Comparison of ENCODE assay signal across 7 cellular contexts in genomic region chr1:235783148-235783776, GRCh38.
DNase-seq lines count a peak whose midpoint lies in the region; ATAC-seq and TF ChIP-seq lines count a peak whose summit lies in the region.

No MANE protein-coding gene starts in this region.

- ATAC-seq in lower lobe of right lung (no peak), GM18907 (IDR thresholded peaks at IDR 0.05; ENCODE audit: unreplicated experiment) (no peak)

- no peak overlapping the region for H3K27ac ChIP-seq in ascending aorta
- no peak overlapping the region for H3K27ac ChIP-seq in lower lobe of right lung

- peaks cover 11 to 36% of the 10 kb centered on the region in 2 donors for H3K36me3 ChIP-seq in ascending aorta
- peaks cover 46% of the 10 kb centered on the region for H3K36me3 ChIP-seq in lower lobe of right lung

- no peaks in the 10 kb centered on the region for H3K9me3 ChIP-seq in ascending aorta
- no peaks in the 10 kb centered on the region for H3K9me3 ChIP-seq in lower lobe of right lung

- H3K27me3 ChIP-seq in ascending aorta (no peaks in the 10 kb centered on the region), lower lobe of right lung (ENCODE audit: low read depth) (no peaks in the 10 kb centered on the region)

- H3K4me1 ChIP-seq in ascending aorta = peaks cover 0 to 3% of the 10 kb centered on the region in 2 donors
- H3K4me1 ChIP-seq in lower lobe of right lung = no peaks in the 10 kb centered on the region

- H3K4me3 ChIP-seq in ascending aorta (no peak overlapping the region), lower lobe of right lung (no peak overlapping the region)

- intact Hi-C loops in ascending aorta (cut with DNase I) = loop anchor here (5.0 to 10.0 kb wide), 2 partner anchors 189 to 268 kb away; no protein-coding TSS in a partner anchor
- intact Hi-C loops in lower lobe of right lung (cut with DNase I) = no loop called here

- DNase-seq in GM03348 (ENCODE audit: low spot score) (peak; percentile 58), NCI-H1694 (lab: John Stamatoyannopoulos, UW) (peak; percentile 77), ascending aorta (ENCODE audit: low spot score in 2 of 2) (no peak), lower lobe of right lung (no peak), amygdala (lab: John Stamatoyannopoulos, UW) (no peak)
- DNase-seq in stimulated activated CD4-positive, alpha-beta T cell treated with anti-CD3 and anti-CD28 coated beads, Interleukin-2, amount 100 ng/mL, for 24 hours = no peak

- peak in 2 of 3 experiments; percentile 35 to 59 for TF ChIP-seq CTCF in ascending aorta (IDR thresholded peaks at IDR 0.05)
- peak; percentile 36 for TF ChIP-seq CTCF in lower lobe of right lung (IDR thresholded peaks at IDR 0.05)

Comparison
In these comparisons a context has a peak if more than half of its experiments do, and no peak if none do; other contexts are left out.
1. DNase-seq: peak in GM03348 (single experiment) and NCI-H1694 (single experiment); none in ascending aorta (0 of 2), lower lobe of right lung (single experiment), stimulated activated CD4-positive, alpha-beta T cell treated with anti-CD3 and anti-CD28 coated beads, Interleukin-2, amount 100 ng/mL, for 24 hours (0 of 2) and amygdala (0 of 56).